ENCODE assay signal across 1 cellular context in genomic region chr2:227740705-227741104, GRCh38.
TF ChIP-seq lines count a peak whose summit lies in the region.

No MANE protein-coding gene starts in this region.

TF ChIP-seq in H1, 55 proteins besides CTCF, POLR2A, EP300 and RAD21:
- TF ChIP-seq MAX (IDR thresholded peaks at IDR 0.05) (peak; percentile 74), E2F6 (IDR thresholded peaks at IDR 0.05) (peak; percentile 31; the same call in 1 of the 2 replicates), YY1 (IDR thresholded peaks at IDR 0.05; ENCODE audit: low read depth, low read length) (0 out of 2 replicates have a peak, but pooled peaks have one; percentile 35), TEAD4 (IDR thresholded peaks at IDR 0.05; ENCODE audit: low read depth, low read length) (0 out of 2 replicates have a peak, but pooled peaks have one; percentile 28)
